In genomic region chr15:99343836-99344551, GRCh38 we compare ENCODE assay signal across 9 cellular contexts.
DNase-seq lines count a peak whose midpoint lies in the region; ATAC-seq and TF ChIP-seq lines count a peak whose summit lies in the region.
"Had no signal": no experiment of that assay in that cellular context is flagged by ENCODE, and none has a peak within 500 bp of the region (broad histone marks: within the 10 kb centered on the region; RNA-seq: fewer than 3 reads in every experiment).

No MANE protein-coding gene starts in this region.

- peak overlapping the region; percentile 70 for H2AFZ ChIP-seq in osteoblast (ENCODE audit: low read length)

- no peak overlapping the region for H3K27ac ChIP-seq in osteoblast (ENCODE audit: low read depth, low read length)

- H3K4me3 ChIP-seq in osteoblast (ENCODE audit: insufficient read depth, low read length), result peak overlapping the region; percentile 36

- no peaks in the 10 kb centered on the region for H3K27me3 ChIP-seq in osteoblast (ENCODE audit: insufficient read depth, low read length)

- DNase-seq in GM19238 (ENCODE audit: insufficient read length, low spot score) (peak; percentile 4), osteoblast (ENCODE audit: insufficient read length, low spot score, missing footprints) (peak; percentile 72), cerebellar nuclear complex (lab: John Stamatoyannopoulos, UW) (no peak)
- DNase-seq in activated CD4-positive, alpha-beta T cell treated with anti-CD3 and anti-CD28 coated beads for 1 hour, result peak; percentile 37
- DNase-seq in effector CD4-positive, alpha-beta T cell, result peak; percentile 17
- DNase-seq: IMR-90 had no signal

- TF ChIP-seq CTCF in osteoblast (IDR thresholded peaks at IDR 0.05; ENCODE audit: extremely low read depth, low read depth, low read length), result peak; percentile 55

- peaks cover 36% of the 10 kb centered on the region for H3K4me1 ChIP-seq in osteoblast (ENCODE audit: insufficient read depth, low read length)

- H4K20me1 ChIP-seq in osteoblast (ENCODE audit: insufficient read depth, low read length), result no peaks in the 10 kb centered on the region

- H3K4me2 ChIP-seq in osteoblast (ENCODE audit: insufficient read depth, low read length), result peak overlapping the region; percentile 63

- H3K9me3 ChIP-seq in osteoblast (ENCODE audit: low read depth, low read length), result no peaks in the 10 kb centered on the region

- H3K36me3 ChIP-seq in osteoblast (ENCODE audit: insufficient read depth, low read length), result no peaks in the 10 kb centered on the region

- no peak for ATAC-seq in GM19328 (IDR thresholded peaks at IDR 0.05; ENCODE audit: unreplicated experiment)
- no peak for ATAC-seq in GM18907 (IDR thresholded peaks at IDR 0.05; ENCODE audit: unreplicated experiment)
- no peak for ATAC-seq in GM19395 (IDR thresholded peaks at IDR 0.05; ENCODE audit: unreplicated experiment)

- no peaks in the 10 kb centered on the region for H3K79me2 ChIP-seq in osteoblast (ENCODE audit: insufficient read depth, low read length)

Comparison
In these comparisons a context has a peak if more than half of its experiments do, and no peak if none do; other contexts are left out.
1. DNase-seq: peak in GM19238 (single experiment), activated CD4-positive, alpha-beta T cell treated with anti-CD3 and anti-CD28 coated beads for 1 hour (single experiment), effector CD4-positive, alpha-beta T cell (single experiment) and osteoblast (single experiment); none in cerebellar nuclear complex (0 of 2).